ENCODE assay signal across 1 cellular context in genomic region chr5:112860929-112861637, GRCh38.
TF ChIP-seq lines count a peak whose summit lies in the region.

TSS of gene SRP19 (plus strand) at chr5:112861287. CDS start at chr5:112861377, 90 bp downstream.

TF ChIP-seq in HepG2, 621 proteins besides CTCF, POLR2A, EP300 and RAD21 (continued from another document and continues in another):
- TF ChIP-seq, protein P1, sequence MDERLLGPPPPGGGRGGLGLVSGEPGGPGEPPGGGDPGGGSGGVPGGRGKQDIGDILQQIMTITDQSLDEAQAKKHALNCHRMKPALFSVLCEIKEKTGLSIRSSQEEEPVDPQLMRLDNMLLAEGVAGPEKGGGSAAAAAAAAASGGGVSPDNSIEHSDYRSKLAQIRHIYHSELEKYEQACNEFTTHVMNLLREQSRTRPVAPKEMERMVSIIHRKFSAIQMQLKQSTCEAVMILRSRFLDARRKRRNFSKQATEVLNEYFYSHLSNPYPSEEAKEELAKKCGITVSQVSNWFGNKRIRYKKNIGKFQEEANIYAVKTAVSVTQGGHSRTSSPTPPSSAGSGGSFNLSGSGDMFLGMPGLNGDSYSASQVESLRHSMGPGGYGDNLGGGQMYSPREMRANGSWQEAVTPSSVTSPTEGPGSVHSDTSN (CRISPR knock-in tag; IDR thresholded peaks at IDR 0.05), result peak; percentile 96
- TF ChIP-seq MLX (CRISPR knock-in tag; IDR thresholded peaks at IDR 0.05), result no peak
- peak; percentile 89; the same call in 1 of the 2 replicates for TF ChIP-seq ZNF773 (CRISPR knock-in tag; IDR thresholded peaks at IDR 0.05; ENCODE audit: borderline replicate concordance)
- peak; percentile 78; the same call in 1 of the 2 replicates for TF ChIP-seq SMAD3 (CRISPR knock-in tag; IDR thresholded peaks at IDR 0.05)
- TF ChIP-seq TEF (CRISPR knock-in tag; IDR thresholded peaks at IDR 0.05), result peak; percentile 69; the same call in 1 of the 2 replicates
- TF ChIP-seq, protein P2, sequence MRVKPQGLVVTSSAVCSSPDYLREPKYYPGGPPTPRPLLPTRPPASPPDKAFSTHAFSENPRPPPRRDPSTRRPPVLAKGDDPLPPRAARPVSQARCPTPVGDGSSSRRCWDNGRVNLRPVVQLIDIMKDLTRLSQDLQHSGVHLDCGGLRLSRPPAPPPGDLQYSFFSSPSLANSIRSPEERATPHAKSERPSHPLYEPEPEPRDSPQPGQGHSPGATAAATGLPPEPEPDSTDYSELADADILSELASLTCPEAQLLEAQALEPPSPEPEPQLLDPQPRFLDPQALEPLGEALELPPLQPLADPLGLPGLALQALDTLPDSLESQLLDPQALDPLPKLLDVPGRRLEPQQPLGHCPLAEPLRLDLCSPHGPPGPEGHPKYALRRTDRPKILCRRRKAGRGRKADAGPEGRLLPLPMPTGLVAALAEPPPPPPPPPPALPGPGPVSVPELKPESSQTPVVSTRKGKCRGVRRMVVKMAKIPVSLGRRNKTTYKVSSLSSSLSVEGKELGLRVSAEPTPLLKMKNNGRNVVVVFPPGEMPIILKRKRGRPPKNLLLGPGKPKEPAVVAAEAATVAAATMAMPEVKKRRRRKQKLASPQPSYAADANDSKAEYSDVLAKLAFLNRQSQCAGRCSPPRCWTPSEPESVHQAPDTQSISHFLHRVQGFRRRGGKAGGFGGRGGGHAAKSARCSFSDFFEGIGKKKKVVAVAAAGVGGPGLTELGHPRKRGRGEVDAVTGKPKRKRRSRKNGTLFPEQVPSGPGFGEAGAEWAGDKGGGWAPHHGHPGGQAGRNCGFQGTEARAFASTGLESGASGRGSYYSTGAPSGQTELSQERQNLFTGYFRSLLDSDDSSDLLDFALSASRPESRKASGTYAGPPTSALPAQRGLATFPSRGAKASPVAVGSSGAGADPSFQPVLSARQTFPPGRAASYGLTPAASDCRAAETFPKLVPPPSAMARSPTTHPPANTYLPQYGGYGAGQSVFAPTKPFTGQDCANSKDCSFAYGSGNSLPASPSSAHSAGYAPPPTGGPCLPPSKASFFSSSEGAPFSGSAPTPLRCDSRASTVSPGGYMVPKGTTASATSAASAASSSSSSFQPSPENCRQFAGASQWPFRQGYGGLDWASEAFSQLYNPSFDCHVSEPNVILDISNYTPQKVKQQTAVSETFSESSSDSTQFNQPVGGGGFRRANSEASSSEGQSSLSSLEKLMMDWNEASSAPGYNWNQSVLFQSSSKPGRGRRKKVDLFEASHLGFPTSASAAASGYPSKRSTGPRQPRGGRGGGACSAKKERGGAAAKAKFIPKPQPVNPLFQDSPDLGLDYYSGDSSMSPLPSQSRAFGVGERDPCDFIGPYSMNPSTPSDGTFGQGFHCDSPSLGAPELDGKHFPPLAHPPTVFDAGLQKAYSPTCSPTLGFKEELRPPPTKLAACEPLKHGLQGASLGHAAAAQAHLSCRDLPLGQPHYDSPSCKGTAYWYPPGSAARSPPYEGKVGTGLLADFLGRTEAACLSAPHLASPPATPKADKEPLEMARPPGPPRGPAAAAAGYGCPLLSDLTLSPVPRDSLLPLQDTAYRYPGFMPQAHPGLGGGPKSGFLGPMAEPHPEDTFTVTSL (CRISPR knock-in tag; IDR thresholded peaks at IDR 0.05; ENCODE audit: borderline replicate concordance), result no peak
- TF ChIP-seq SMARCC2 (IDR thresholded peaks at IDR 0.05), result no peak
- peak; percentile 97 for TF ChIP-seq NKX3-1 (CRISPR knock-in tag; IDR thresholded peaks at IDR 0.05)
- TF ChIP-seq, protein P3, sequence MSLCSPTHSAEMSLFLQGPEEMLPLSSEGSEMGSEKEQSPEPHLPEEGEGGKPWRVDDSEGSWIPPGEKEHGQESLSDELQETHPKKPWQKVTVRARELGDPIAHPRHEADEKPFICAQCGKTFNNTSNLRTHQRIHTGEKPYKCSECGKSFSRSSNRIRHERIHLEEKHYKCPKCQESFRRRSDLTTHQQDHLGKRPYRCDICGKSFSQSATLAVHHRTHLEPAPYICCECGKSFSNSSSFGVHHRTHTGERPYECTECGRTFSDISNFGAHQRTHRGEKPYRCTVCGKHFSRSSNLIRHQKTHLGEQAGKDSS (CRISPR knock-in tag; IDR thresholded peaks at IDR 0.05; ENCODE audit: borderline replicate concordance, low read depth), result no peak; the same call in 1 of the 2 replicates
- TF ChIP-seq SSRP1 (CRISPR knock-in tag; IDR thresholded peaks at IDR 0.05), result no peak
- TF ChIP-seq, protein P4, sequence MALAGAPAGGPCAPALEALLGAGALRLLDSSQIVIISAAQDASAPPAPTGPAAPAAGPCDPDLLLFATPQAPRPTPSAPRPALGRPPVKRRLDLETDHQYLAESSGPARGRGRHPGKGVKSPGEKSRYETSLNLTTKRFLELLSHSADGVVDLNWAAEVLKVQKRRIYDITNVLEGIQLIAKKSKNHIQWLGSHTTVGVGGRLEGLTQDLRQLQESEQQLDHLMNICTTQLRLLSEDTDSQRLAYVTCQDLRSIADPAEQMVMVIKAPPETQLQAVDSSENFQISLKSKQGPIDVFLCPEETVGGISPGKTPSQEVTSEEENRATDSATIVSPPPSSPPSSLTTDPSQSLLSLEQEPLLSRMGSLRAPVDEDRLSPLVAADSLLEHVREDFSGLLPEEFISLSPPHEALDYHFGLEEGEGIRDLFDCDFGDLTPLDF (CRISPR knock-in tag; IDR thresholded peaks at IDR 0.05), result peak; percentile 87
- TF ChIP-seq POGK (CRISPR knock-in tag; conservative IDR thresholded peaks at IDR 0.05), result 0 out of 2 replicates have a peak, but pooled peaks have one; percentile 56
- TF ChIP-seq, protein P5, sequence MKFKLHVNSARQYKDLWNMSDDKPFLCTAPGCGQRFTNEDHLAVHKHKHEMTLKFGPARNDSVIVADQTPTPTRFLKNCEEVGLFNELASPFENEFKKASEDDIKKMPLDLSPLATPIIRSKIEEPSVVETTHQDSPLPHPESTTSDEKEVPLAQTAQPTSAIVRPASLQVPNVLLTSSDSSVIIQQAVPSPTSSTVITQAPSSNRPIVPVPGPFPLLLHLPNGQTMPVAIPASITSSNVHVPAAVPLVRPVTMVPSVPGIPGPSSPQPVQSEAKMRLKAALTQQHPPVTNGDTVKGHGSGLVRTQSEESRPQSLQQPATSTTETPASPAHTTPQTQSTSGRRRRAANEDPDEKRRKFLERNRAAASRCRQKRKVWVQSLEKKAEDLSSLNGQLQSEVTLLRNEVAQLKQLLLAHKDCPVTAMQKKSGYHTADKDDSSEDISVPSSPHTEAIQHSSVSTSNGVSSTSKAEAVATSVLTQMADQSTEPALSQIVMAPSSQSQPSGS (CRISPR knock-in tag; IDR thresholded peaks at IDR 0.05), result peak; percentile 90
- no peak for TF ChIP-seq SKI (IDR thresholded peaks at IDR 0.05; ENCODE audit: partially characterized antibody)
- TF ChIP-seq ZNF24 (IDR thresholded peaks at IDR 0.05), result peak; percentile 63; the same call in 1 of the 2 replicates
- TF ChIP-seq, protein P6, sequence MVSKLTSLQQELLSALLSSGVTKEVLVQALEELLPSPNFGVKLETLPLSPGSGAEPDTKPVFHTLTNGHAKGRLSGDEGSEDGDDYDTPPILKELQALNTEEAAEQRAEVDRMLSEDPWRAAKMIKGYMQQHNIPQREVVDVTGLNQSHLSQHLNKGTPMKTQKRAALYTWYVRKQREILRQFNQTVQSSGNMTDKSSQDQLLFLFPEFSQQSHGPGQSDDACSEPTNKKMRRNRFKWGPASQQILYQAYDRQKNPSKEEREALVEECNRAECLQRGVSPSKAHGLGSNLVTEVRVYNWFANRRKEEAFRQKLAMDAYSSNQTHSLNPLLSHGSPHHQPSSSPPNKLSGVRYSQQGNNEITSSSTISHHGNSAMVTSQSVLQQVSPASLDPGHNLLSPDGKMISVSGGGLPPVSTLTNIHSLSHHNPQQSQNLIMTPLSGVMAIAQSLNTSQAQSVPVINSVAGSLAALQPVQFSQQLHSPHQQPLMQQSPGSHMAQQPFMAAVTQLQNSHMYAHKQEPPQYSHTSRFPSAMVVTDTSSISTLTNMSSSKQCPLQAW (CRISPR knock-in tag; IDR thresholded peaks at IDR 0.05), result peak; percentile 81
- TF ChIP-seq PHF8 (CRISPR knock-in tag; IDR thresholded peaks at IDR 0.05), result peak; percentile 88
- TF ChIP-seq NPAS2 (CRISPR knock-in tag; IDR thresholded peaks at IDR 0.05; ENCODE audit: borderline replicate concordance), result no peak
- peak; percentile 30; the same call in 1 of the 2 replicates for TF ChIP-seq ZNF569 (CRISPR knock-in tag; IDR thresholded peaks at IDR 0.05; ENCODE audit: borderline replicate concordance)
- TF ChIP-seq SNAI1 (CRISPR knock-in tag; IDR thresholded peaks at IDR 0.05; ENCODE audit: borderline replicate concordance), result peak; percentile 31; the same call in 1 of the 2 replicates
- TF ChIP-seq SRF (IDR thresholded peaks at IDR 0.05; ENCODE audit: low read depth, low read length), result no peak
- TF ChIP-seq, protein P7, sequence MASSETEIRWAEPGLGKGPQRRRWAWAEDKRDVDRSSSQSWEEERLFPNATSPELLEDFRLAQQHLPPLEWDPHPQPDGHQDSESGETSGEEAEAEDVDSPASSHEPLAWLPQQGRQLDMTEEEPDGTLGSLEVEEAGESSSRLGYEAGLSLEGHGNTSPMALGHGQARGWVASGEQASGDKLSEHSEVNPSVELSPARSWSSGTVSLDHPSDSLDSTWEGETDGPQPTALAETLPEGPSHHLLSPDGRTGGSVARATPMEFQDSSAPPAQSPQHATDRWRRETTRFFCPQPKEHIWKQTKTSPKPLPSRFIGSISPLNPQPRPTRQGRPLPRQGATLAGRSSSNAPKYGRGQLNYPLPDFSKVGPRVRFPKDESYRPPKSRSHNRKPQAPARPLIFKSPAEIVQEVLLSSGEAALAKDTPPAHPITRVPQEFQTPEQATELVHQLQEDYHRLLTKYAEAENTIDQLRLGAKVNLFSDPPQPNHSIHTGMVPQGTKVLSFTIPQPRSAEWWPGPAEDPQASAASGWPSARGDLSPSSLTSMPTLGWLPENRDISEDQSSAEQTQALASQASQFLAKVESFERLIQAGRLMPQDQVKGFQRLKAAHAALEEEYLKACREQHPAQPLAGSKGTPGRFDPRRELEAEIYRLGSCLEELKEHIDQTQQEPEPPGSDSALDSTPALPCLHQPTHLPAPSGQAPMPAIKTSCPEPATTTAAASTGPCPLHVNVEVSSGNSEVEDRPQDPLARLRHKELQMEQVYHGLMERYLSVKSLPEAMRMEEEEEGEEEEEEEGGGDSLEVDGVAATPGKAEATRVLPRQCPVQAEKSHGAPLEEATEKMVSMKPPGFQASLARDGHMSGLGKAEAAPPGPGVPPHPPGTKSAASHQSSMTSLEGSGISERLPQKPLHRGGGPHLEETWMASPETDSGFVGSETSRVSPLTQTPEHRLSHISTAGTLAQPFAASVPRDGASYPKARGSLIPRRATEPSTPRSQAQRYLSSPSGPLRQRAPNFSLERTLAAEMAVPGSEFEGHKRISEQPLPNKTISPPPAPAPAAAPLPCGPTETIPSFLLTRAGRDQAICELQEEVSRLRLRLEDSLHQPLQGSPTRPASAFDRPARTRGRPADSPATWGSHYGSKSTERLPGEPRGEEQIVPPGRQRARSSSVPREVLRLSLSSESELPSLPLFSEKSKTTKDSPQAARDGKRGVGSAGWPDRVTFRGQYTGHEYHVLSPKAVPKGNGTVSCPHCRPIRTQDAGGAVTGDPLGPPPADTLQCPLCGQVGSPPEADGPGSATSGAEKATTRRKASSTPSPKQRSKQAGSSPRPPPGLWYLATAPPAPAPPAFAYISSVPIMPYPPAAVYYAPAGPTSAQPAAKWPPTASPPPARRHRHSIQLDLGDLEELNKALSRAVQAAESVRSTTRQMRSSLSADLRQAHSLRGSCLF (CRISPR knock-in tag; IDR thresholded peaks at IDR 0.05; ENCODE audit: borderline replicate concordance), result peak; percentile 94; the same call in 1 of the 2 replicates
- peak; percentile 84 for TF ChIP-seq SALL2 (CRISPR knock-in tag; IDR thresholded peaks at IDR 0.05)
- peak; percentile 71 for TF ChIP-seq TBX2 (CRISPR knock-in tag; IDR thresholded peaks at IDR 0.05; ENCODE audit: borderline replicate concordance)
- no peak for TF ChIP-seq ZNF460 (CRISPR knock-in tag; IDR thresholded peaks at IDR 0.05; ENCODE audit: borderline replicate concordance)
- TF ChIP-seq THAP11 (CRISPR knock-in tag; IDR thresholded peaks at IDR 0.05), result peak; percentile 91
- no peak for TF ChIP-seq ZBTB7B (CRISPR knock-in tag; IDR thresholded peaks at IDR 0.05)
- TF ChIP-seq KDM1A (CRISPR knock-in tag; IDR thresholded peaks at IDR 0.05), result no peak
- TF ChIP-seq ARNT (IDR thresholded peaks at IDR 0.05), result no peak
- TF ChIP-seq MED13 (CRISPR knock-in tag; IDR thresholded peaks at IDR 0.05), result peak; percentile 79; the same call in 1 of the 2 replicates
- TF ChIP-seq, protein P8, sequence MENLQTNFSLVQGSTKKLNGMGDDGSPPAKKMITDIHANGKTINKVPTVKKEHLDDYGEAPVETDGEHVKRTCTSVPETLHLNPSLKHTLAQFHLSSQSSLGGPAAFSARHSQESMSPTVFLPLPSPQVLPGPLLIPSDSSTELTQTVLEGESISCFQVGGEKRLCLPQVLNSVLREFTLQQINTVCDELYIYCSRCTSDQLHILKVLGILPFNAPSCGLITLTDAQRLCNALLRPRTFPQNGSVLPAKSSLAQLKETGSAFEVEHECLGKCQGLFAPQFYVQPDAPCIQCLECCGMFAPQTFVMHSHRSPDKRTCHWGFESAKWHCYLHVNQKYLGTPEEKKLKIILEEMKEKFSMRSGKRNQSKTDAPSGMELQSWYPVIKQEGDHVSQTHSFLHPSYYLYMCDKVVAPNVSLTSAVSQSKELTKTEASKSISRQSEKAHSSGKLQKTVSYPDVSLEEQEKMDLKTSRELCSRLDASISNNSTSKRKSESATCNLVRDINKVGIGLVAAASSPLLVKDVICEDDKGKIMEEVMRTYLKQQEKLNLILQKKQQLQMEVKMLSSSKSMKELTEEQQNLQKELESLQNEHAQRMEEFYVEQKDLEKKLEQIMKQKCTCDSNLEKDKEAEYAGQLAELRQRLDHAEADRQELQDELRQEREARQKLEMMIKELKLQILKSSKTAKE (CRISPR knock-in tag; IDR thresholded peaks at IDR 0.05; ENCODE audit: borderline replicate concordance), result no peak
- peak; percentile 76; the same call in 1 of the 2 replicates for TF ChIP-seq EHMT2 (IDR thresholded peaks at IDR 0.05; ENCODE audit: borderline replicate concordance, low read depth, low read length)
- TF ChIP-seq ZNF550 (CRISPR knock-in tag; IDR thresholded peaks at IDR 0.05; ENCODE audit: borderline replicate concordance), result no peak
